Comparison of ENCODE assay signal across 8 cellular contexts in the genomic region with DNA sequence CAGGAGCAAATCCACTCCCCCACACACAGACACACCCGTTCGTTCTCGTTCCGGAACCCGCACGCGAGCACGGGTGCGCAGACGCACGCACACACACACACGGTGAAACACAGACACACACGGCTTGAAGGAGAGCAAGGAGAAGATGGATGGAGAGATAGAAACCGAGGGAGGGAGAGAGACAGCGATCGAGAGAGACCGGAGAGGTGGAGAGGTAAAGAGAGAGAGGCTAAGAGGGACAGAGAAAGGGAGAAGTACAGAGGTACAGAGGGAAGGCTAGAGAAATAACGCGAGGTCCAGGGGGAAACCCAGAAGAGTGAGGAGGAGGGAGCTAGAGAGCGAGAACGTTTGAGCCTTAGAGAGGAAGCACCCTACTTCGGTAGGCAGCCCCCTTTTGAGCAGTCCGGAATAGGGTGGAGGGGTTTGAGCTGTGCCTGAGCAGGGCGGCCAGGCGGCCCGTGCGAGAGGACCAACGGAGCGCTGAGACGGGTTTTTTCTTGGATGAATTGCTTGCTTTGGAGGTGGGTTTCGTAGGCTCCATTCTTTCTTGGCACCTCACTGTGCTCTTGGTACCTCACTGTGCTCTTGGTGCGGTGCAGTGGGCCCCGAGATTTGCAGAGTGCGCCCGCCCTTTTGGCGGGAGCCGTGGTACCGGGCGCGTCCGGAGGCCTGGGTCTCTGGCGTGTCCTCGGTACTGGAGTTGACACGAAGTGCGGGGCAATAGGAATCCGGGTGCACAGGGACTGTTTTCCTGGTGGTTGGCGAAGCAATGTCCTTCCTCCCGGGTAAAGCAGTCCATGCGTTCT.
DNase-seq lines count a peak whose midpoint lies in the region; ATAC-seq and TF ChIP-seq lines count a peak whose summit lies in the region.

No MANE protein-coding gene starts in this region.

- H3K4me1 Mint-ChIP-seq in CD4-positive, CD25-positive, alpha-beta regulatory T cell, result peaks cover 14 to 25% (median 19%) of the 10 kb centered on the region in 4 donors

- H3K9me3 ChIP-seq in CD4-positive, CD25-positive, alpha-beta regulatory T cell (ENCODE audit: control insufficient read depth in 2 of 2, low read length in 2 of 2), result no peaks in the 10 kb centered on the region

- H3K4me3 ChIP-seq in CD4-positive, CD25-positive, alpha-beta regulatory T cell (ENCODE audit: low read depth, low read length), result peak overlapping the region; percentile 86
- peak overlapping the region; percentile 54 to 60 for H3K4me3 ChIP-seq in foreskin fibroblast (ENCODE audit: low read depth in 1 of 2, low read length in 2 of 2)

- no peaks in the 10 kb centered on the region for H3K36me3 ChIP-seq in CD4-positive, CD25-positive, alpha-beta regulatory T cell (ENCODE audit: control insufficient read depth, insufficient read depth, low read length)

- H3K27me3 ChIP-seq in CD4-positive, CD25-positive, alpha-beta regulatory T cell (ENCODE audit: control insufficient read depth, insufficient read depth, low read length), result peaks cover 33% of the 10 kb centered on the region

- H3K27ac Mint-ChIP-seq in CD4-positive, CD25-positive, alpha-beta regulatory T cell, result peak overlapping the region; percentile 64 to 96 (median 80)

- no peaks in the 10 kb centered on the region for H3K36me3 Mint-ChIP-seq in CD4-positive, CD25-positive, alpha-beta regulatory T cell

- H3K27me3 Mint-ChIP-seq in CD4-positive, CD25-positive, alpha-beta regulatory T cell, result peaks cover 55% of the 10 kb centered on the region

- ATAC-seq in CD4-positive, CD25-positive, alpha-beta regulatory T cell (ENCODE audit: low read depth in 2 of 2), result peak; percentile 43 to 48
- peak; percentile 69 for ATAC-seq in omental fat pad (ENCODE audit: low FRiP score)
- ATAC-seq in HG03280 (IDR thresholded peaks at IDR 0.05; ENCODE audit: unreplicated experiment), result no peak

- H3K9me3 Mint-ChIP-seq in CD4-positive, CD25-positive, alpha-beta regulatory T cell, result peaks cover 0 to 8% (median 0%) of the 10 kb centered on the region in 7 donors

- no peak for TF ChIP-seq CTCF in foreskin fibroblast (IDR thresholded peaks at IDR 0.05; ENCODE audit: low read depth, low read length)
- TF ChIP-seq CTCF in omental fat pad (IDR thresholded peaks at IDR 0.05), result no peak

- H3K4me1 ChIP-seq in CD4-positive, CD25-positive, alpha-beta regulatory T cell (ENCODE audit: control insufficient read depth, insufficient read depth, low read length, poor library complexity, severe bottlenecking), result peaks cover 26% of the 10 kb centered on the region

- H3K27ac ChIP-seq in CD4-positive, CD25-positive, alpha-beta regulatory T cell (ENCODE audit: insufficient read depth, low read length, poor library complexity, severe bottlenecking), result no peak overlapping the region

- H3K4me3 Mint-ChIP-seq in CD4-positive, CD25-positive, alpha-beta regulatory T cell, result peak overlapping the region; percentile 83 to 93 (median 88)

- peak in 2 of 3 donors; percentile 39 to 72 for DNase-seq in CD4-positive, CD25-positive, alpha-beta regulatory T cell
- DNase-seq in H4 (ENCODE audit: low spot score) (peak; percentile 54), NCI-H748 (lab: John Stamatoyannopoulos, UW; ENCODE audit: unreplicated experiment) (peak; percentile 54), foreskin fibroblast (peak; percentile 54 to 81), omental fat pad (ENCODE audit: low spot score) (no peak), dedifferentiated amniotic fluid mesenchymal stem cell (ENCODE audit: extremely low spot score) (no peak)
- peak; percentile 63 for DNase-seq in activated CD8-positive, alpha-beta memory T cell treated with anti-CD3 and anti-CD28 coated beads, Interleukin-2, amount 50 U/mL, for 48 hours

Comparison
In these comparisons a context has a peak if more than half of its experiments do, and no peak if none do; other contexts are left out.
1. DNase-seq: peak in CD4-positive, CD25-positive, alpha-beta regulatory T cell (2 of 3), H4 (single experiment), NCI-H748 (single experiment), activated CD8-positive, alpha-beta memory T cell treated with anti-CD3 and anti-CD28 coated beads, Interleukin-2, amount 50 U/mL, for 48 hours (single experiment) and foreskin fibroblast (2 of 2); none in omental fat pad (single experiment) and dedifferentiated amniotic fluid mesenchymal stem cell (single experiment).